Comparison of ENCODE assay signal across 43 cellular contexts in genomic region chr7:155549226-155549625, GRCh38. TPM values are rescaled to one million over a fixed set of nuclear protein-coding genes. Genes with fewer than 3 reads are reported as not detected.
"Had no signal": no experiment of that assay in that cellular context is flagged by ENCODE, and none has a peak within 500 bp of the region (broad histone marks: within the 10 kb centered on the region; RNA-seq: fewer than 3 reads in every experiment).

No MANE protein-coding gene starts in this region.

- H3K4me3 ChIP-seq: adrenal gland, ascending aorta, body of pancreas, breast epithelium, cardiac muscle cell had no signal

- H3K27ac Mint-ChIP-seq: activated naive CD4-positive, alpha-beta T cell treated with anti-CD3 and anti-CD28 coated beads for 36 hours; activated naive CD4-positive, alpha-beta T cell treated with anti-CD3 and anti-CD28 coated beads, Interleukin-2, amount 10 ng/mL, durations not matched to agents 7 days and 5 days; activated naive CD4-positive, alpha-beta T cell treated with anti-CD3 and anti-CD28 coated beads, Interleukin-2, amount 50 U/mL, for 24 hours; activated naive CD4-positive, alpha-beta T cell treated with anti-CD3 and anti-CD28 coated beads, Interleukin-2, amount 50 U/mL, for 72 hours; activated naive CD8-positive, alpha-beta T cell; activated naive CD8-positive, alpha-beta T cell treated with anti-CD3 and anti-CD28 coated beads for 36 hours; activated naive CD8-positive, alpha-beta T cell treated with anti-CD3 and anti-CD28 coated beads, Interleukin-2, amount 10 ng/mL, durations not matched to agents 7 days and 5 days; activated naive CD8-positive, alpha-beta T cell treated with anti-CD3 and anti-CD28 coated beads, Interleukin-2, amount 50 U/mL, for 24 hours; activated T-cell treated with anti-CD3 and anti-CD28 coated beads, Interleukin-2, amount 50 U/mL, for 24 hours; activated T-cell treated with anti-CD3 and anti-CD28 coated beads, Interleukin-2, amount 50 U/mL, for 72 hours; activated T-helper 1 cell treated with anti-CD3 and anti-CD28 coated beads, Interleukin-12 subunit alpha, Interleukin-12 subunit beta, Interleukin-2, Interleukin-4 antibody, amounts not matched to agents 30 ng/mL and 10 ng/mL and 1 ng/mL, durations not matched to agents 14 hours and 24 hours and 36 hours; activated T-helper 17 cell treated with anti-CD3 and anti-CD28 coated beads, Interleukin-2, amount 50 U/mL, for 72 hours; activated T-helper 2 cell treated with anti-CD3 and anti-CD28 coated beads, Interferon-gamma antibody, Interleukin-2, Interleukin-4, amounts not matched to agents 10 μg/mL and 5 μg/mL and 100 μg/mL, durations not matched to agents 14 hours and 24 hours and 36 hours; brain had no signal

- H3K4me1 ChIP-seq: adrenal gland, ascending aorta, body of pancreas, breast epithelium had no signal

- H3K9me3 Mint-ChIP-seq: activated naive CD4-positive, alpha-beta T cell treated with anti-CD3 and anti-CD28 coated beads for 36 hours; activated naive CD4-positive, alpha-beta T cell treated with anti-CD3 and anti-CD28 coated beads, Interleukin-2, amount 10 ng/mL, durations not matched to agents 7 days and 5 days; activated naive CD4-positive, alpha-beta T cell treated with anti-CD3 and anti-CD28 coated beads, Interleukin-2, amount 50 U/mL, for 24 hours; activated naive CD4-positive, alpha-beta T cell treated with anti-CD3 and anti-CD28 coated beads, Interleukin-2, amount 50 U/mL, for 72 hours; activated naive CD8-positive, alpha-beta T cell treated with anti-CD3 and anti-CD28 coated beads for 36 hours; activated naive CD8-positive, alpha-beta T cell treated with anti-CD3 and anti-CD28 coated beads, Interleukin-2, amount 10 ng/mL, durations not matched to agents 7 days and 5 days; activated naive CD8-positive, alpha-beta T cell treated with anti-CD3 and anti-CD28 coated beads, Interleukin-2, amount 50 U/mL, for 24 hours; activated T-cell treated with anti-CD3 and anti-CD28 coated beads, Interleukin-2, amount 50 U/mL, for 24 hours; activated T-cell treated with anti-CD3 and anti-CD28 coated beads, Interleukin-2, amount 50 U/mL, for 4 hours; activated T-cell treated with anti-CD3 and anti-CD28 coated beads, Interleukin-2, amount 50 U/mL, for 72 hours; activated T-helper 1 cell treated with anti-CD3 and anti-CD28 coated beads, Interleukin-12 subunit alpha, Interleukin-12 subunit beta, Interleukin-2, Interleukin-4 antibody, amounts not matched to agents 30 ng/mL and 10 ng/mL and 1 ng/mL, durations not matched to agents 14 hours and 24 hours and 36 hours; activated T-helper 17 cell treated with anti-CD3 and anti-CD28 coated beads, Interleukin-2, amount 50 U/mL, for 72 hours; activated T-helper 2 cell treated with anti-CD3 and anti-CD28 coated beads, Interferon-gamma antibody, Interleukin-2, Interleukin-4, amounts not matched to agents 10 μg/mL and 5 μg/mL and 100 μg/mL, durations not matched to agents 14 hours and 24 hours and 36 hours; central memory CD8-positive, alpha-beta T cell had no signal

- H3K9me3 ChIP-seq: adrenal gland, ascending aorta, body of pancreas had no signal

- H3K27me3 ChIP-seq: adrenal gland, ascending aorta, body of pancreas, brain microvascular endothelial cell, cardiac muscle cell had no signal

- H3K4me3 Mint-ChIP-seq: activated naive CD4-positive, alpha-beta T cell treated with anti-CD3 and anti-CD28 coated beads for 36 hours; activated naive CD4-positive, alpha-beta T cell treated with anti-CD3 and anti-CD28 coated beads, Interleukin-2, amount 10 ng/mL, durations not matched to agents 7 days and 5 days; activated naive CD4-positive, alpha-beta T cell treated with anti-CD3 and anti-CD28 coated beads, Interleukin-2, amount 50 U/mL, for 24 hours; activated naive CD8-positive, alpha-beta T cell; activated naive CD8-positive, alpha-beta T cell treated with anti-CD3 and anti-CD28 coated beads for 36 hours; activated naive CD8-positive, alpha-beta T cell treated with anti-CD3 and anti-CD28 coated beads, Interleukin-2, amount 10 ng/mL, durations not matched to agents 7 days and 5 days; activated naive CD8-positive, alpha-beta T cell treated with anti-CD3 and anti-CD28 coated beads, Interleukin-2, amount 50 U/mL, for 24 hours; activated T-cell treated with anti-CD3 and anti-CD28 coated beads, Interleukin-2, amount 50 U/mL, for 24 hours; activated T-cell treated with anti-CD3 and anti-CD28 coated beads, Interleukin-2, amount 50 U/mL, for 4 hours; activated T-cell treated with anti-CD3 and anti-CD28 coated beads, Interleukin-2, amount 50 U/mL, for 72 hours; activated T-helper 1 cell treated with anti-CD3 and anti-CD28 coated beads, Interleukin-12 subunit alpha, Interleukin-12 subunit beta, Interleukin-2, Interleukin-4 antibody, amounts not matched to agents 30 ng/mL and 10 ng/mL and 1 ng/mL, durations not matched to agents 14 hours and 24 hours and 36 hours; activated T-helper 17 cell treated with anti-CD3 and anti-CD28 coated beads, Interleukin-2, amount 50 U/mL, for 72 hours; brain; central memory CD8-positive, alpha-beta T cell had no signal

- H3K27ac ChIP-seq: adrenal gland, ascending aorta, body of pancreas, brain microvascular endothelial cell, breast epithelium, cardiac muscle cell had no signal

- H3K27me3 Mint-ChIP-seq: activated naive CD4-positive, alpha-beta T cell treated with anti-CD3 and anti-CD28 coated beads, Interleukin-2, amount 50 U/mL, for 24 hours; activated naive CD8-positive, alpha-beta T cell; activated naive CD8-positive, alpha-beta T cell treated with anti-CD3 and anti-CD28 coated beads, Interleukin-2, amount 50 U/mL, for 24 hours had no signal

- DNase-seq: activated effector memory CD4-positive, alpha-beta T cell treated with anti-CD3 and anti-CD28 coated beads, Interleukin-2, amount 50 U/mL, for 16 hours; activated effector memory CD4-positive, alpha-beta T cell treated with Interleukin-2 at 50 U/mL for 16 hours; activated gamma-delta T cell; activated gamma-delta T cell treated with Interleukin-2 at 50 U/mL for 16 hours; activated naive CD4-positive, alpha-beta T cell; activated naive CD4-positive, alpha-beta T cell treated with anti-CD3 and anti-CD28 coated beads for 36 hours; activated naive CD4-positive, alpha-beta T cell treated with anti-CD3 and anti-CD28 coated beads, Interleukin-2, amount 10 ng/mL, durations not matched to agents 7 days and 5 days; activated naive CD4-positive, alpha-beta T cell treated with anti-CD3 and anti-CD28 coated beads, Interleukin-2, amount 50 U/mL, for 16 hours; activated naive CD4-positive, alpha-beta T cell treated with Interleukin-2 at 50 U/mL for 16 hours; activated naive CD8-positive, alpha-beta T cell treated with anti-CD3 and anti-CD28 coated beads for 36 hours; activated naive CD8-positive, alpha-beta T cell treated with anti-CD3 and anti-CD28 coated beads, Interleukin-2, amount 10 ng/mL, durations not matched to agents 7 days and 5 days; activated naive CD8-positive, alpha-beta T cell treated with anti-CD3 and anti-CD28 coated beads, Interleukin-2, amount 50 U/mL, for 24 hours; activated T-cell treated with anti-CD3 and anti-CD28 coated beads for 4 hours; activated T-cell treated with anti-CD3 and anti-CD28 coated beads, Interleukin-2, amount 50 U/mL, for 1 hour; activated T-cell treated with anti-CD3 and anti-CD28 coated beads, Interleukin-2, amount 50 U/mL, for 24 hours; activated T-cell treated with anti-CD3 and anti-CD28 coated beads, Interleukin-2, amount 50 U/mL, for 4 hours; activated T-cell treated with anti-CD3 and anti-CD28 coated beads, Interleukin-2, amount 50 U/mL, for 48 hours; activated T-cell treated with anti-CD3 and anti-CD28 coated beads, Interleukin-2, amount 50 U/mL, for 72 hours; adrenal gland; amniotic stem cell; amygdala; anterior cingulate cortex; body of pancreas; brain microvascular endothelial cell; caudate nucleus; central memory CD4-positive, alpha-beta T cell; cerebellar nuclear complex had no signal

- H3K36me3 ChIP-seq: adrenal gland, ascending aorta, brain microvascular endothelial cell, breast epithelium, cardiac muscle cell had no signal

- H3K4me1 Mint-ChIP-seq: activated naive CD4-positive, alpha-beta T cell treated with anti-CD3 and anti-CD28 coated beads, Interleukin-2, amount 10 ng/mL, durations not matched to agents 7 days and 5 days; activated naive CD4-positive, alpha-beta T cell treated with anti-CD3 and anti-CD28 coated beads, Interleukin-2, amount 50 U/mL, for 24 hours; activated naive CD8-positive, alpha-beta T cell treated with anti-CD3 and anti-CD28 coated beads for 36 hours; activated naive CD8-positive, alpha-beta T cell treated with anti-CD3 and anti-CD28 coated beads, Interleukin-2, amount 10 ng/mL, durations not matched to agents 7 days and 5 days; activated naive CD8-positive, alpha-beta T cell treated with anti-CD3 and anti-CD28 coated beads, Interleukin-2, amount 50 U/mL, for 24 hours; activated T-helper 17 cell treated with anti-CD3 and anti-CD28 coated beads, Interleukin-2, amount 50 U/mL, for 72 hours; central memory CD8-positive, alpha-beta T cell had no signal

- ATAC-seq: activated naive CD4-positive, alpha-beta T cell treated with anti-CD3 and anti-CD28 coated beads, Interleukin-2, amount 50 U/mL, for 72 hours; activated naive CD8-positive, alpha-beta T cell treated with anti-CD3 and anti-CD28 coated beads, Interleukin-2, amount 50 U/mL, for 24 hours; activated T-cell treated with anti-CD3 and anti-CD28 coated beads, Interleukin-2, amount 50 U/mL, for 4 hours; activated T-cell treated with anti-CD3 and anti-CD28 coated beads, Interleukin-2, amount 50 U/mL, for 72 hours; activated T-helper 17 cell treated with anti-CD3 and anti-CD28 coated beads, Interleukin-2, amount 50 U/mL, for 72 hours; body of pancreas had no signal

- H3K36me3 Mint-ChIP-seq: activated naive CD4-positive, alpha-beta T cell treated with anti-CD3 and anti-CD28 coated beads, Interleukin-2, amount 10 ng/mL, durations not matched to agents 7 days and 5 days; activated naive CD4-positive, alpha-beta T cell treated with anti-CD3 and anti-CD28 coated beads, Interleukin-2, amount 50 U/mL, for 24 hours; activated naive CD4-positive, alpha-beta T cell treated with anti-CD3 and anti-CD28 coated beads, Interleukin-2, amount 50 U/mL, for 72 hours; activated naive CD8-positive, alpha-beta T cell; activated naive CD8-positive, alpha-beta T cell treated with anti-CD3 and anti-CD28 coated beads for 36 hours; activated naive CD8-positive, alpha-beta T cell treated with anti-CD3 and anti-CD28 coated beads, Interleukin-2, amount 10 ng/mL, durations not matched to agents 7 days and 5 days had no signal

RNA-seq across cellular contexts. Expression of gene CNPY1, which starts 2.9 kb away (rescaled TPM):
- total RNA-seq: activated naive CD4-positive, alpha-beta T cell treated with anti-CD3 and anti-CD28 coated beads for 36 hours; activated naive CD4-positive, alpha-beta T cell treated with anti-CD3 and anti-CD28 coated beads, Interleukin-2, amount 50 U/mL, for 72 hours; activated naive CD8-positive, alpha-beta T cell treated with anti-CD3 and anti-CD28 coated beads for 36 hours; activated naive CD8-positive, alpha-beta T cell treated with anti-CD3 and anti-CD28 coated beads, Interleukin-2, amount 10 ng/mL, durations not matched to agents 7 days and 5 days; activated T-cell treated with anti-CD3 and anti-CD28 coated beads, Interleukin-2, amount 50 U/mL, for 4 hours; activated T-cell treated with anti-CD3 and anti-CD28 coated beads, Interleukin-2, amount 50 U/mL, for 72 hours; activated T-helper 1 cell treated with anti-CD3 and anti-CD28 coated beads, Interleukin-12 subunit alpha, Interleukin-12 subunit beta, Interleukin-2, Interleukin-4 antibody, amounts not matched to agents 30 ng/mL and 10 ng/mL and 1 ng/mL, durations not matched to agents 14 hours and 24 hours and 36 hours; activated T-helper 17 cell treated with anti-CD3 and anti-CD28 coated beads, Interleukin-2, amount 50 U/mL, for 72 hours; activated T-helper 2 cell treated with anti-CD3 and anti-CD28 coated beads, Interferon-gamma antibody, Interleukin-2, Interleukin-4, amounts not matched to agents 10 μg/mL and 5 μg/mL and 100 μg/mL, durations not matched to agents 14 hours and 24 hours and 36 hours; adrenal gland; aorta; ascending aorta; astrocyte; body of pancreas; bronchial epithelial cell; chondrocyte had no signal
- polyA plus RNA-seq: adipose tissue, adrenal gland, aorta, cardiac muscle cell had no signal
